In genomic region chr6:15245361-15246216, GRCh38 we compare ENCODE assay signal across 8 cellular contexts. TPM values are rescaled to one million over a fixed set of nuclear protein-coding genes. Genes with fewer than 3 reads are reported as not detected.
DNase-seq lines count a peak whose midpoint lies in the region; ATAC-seq and TF ChIP-seq lines count a peak whose summit lies in the region.

Gene JARID2, plus strand, starts transcription at chr6:15246069. Its CDS starts 471 bp downstream, at chr6:15246540.

- H3K4me3 Mint-ChIP-seq in endothelial cell (ENCODE audit: unreplicated experiment) = peak within 1 kb of the TSS; percentile 100

- DNase-seq in DMS 273 (lab: John Stamatoyannopoulos, UW; ENCODE audit: unreplicated experiment) = peak; percentile 99
- peak; percentile 89 for DNase-seq in HuH-7.5 (ENCODE audit: low spot score)
- peak; percentile 93 for DNase-seq in activated CD8-positive, alpha-beta memory T cell treated with anti-CD3 and anti-CD28 coated beads, Interleukin-2, amount 50 U/mL, for 48 hours
- peak; percentile 98 for DNase-seq in endothelial cell (ENCODE audit: low spot score)
- peak; percentile 97 for DNase-seq in midbrain (lab: John Stamatoyannopoulos, UW)
- DNase-seq in stimulated activated CD8-positive, alpha-beta memory T cell treated with anti-CD3 and anti-CD28 coated beads, Interleukin-15, amount 100 ng/mL, for 48 hours (ENCODE audit: low read depth in 2 of 2) = peak; percentile 91 to 93

- peak within 1 kb of the TSS; percentile 75 for H3K27ac ChIP-seq in OCI-LY3 (ENCODE audit: low read length)

- no peaks in the 10 kb centered on the region for H3K9me3 ChIP-seq in OCI-LY3 (ENCODE audit: insufficient read depth, low read length)

- H3K79me2 ChIP-seq in OCI-LY3 (ENCODE audit: low read length) = peaks cover 41% of the 10 kb centered on the region

- H4K20me1 ChIP-seq in OCI-LY3 (ENCODE audit: insufficient read depth, low read length) = peaks cover 18% of the 10 kb centered on the region

- H3K27me3 Mint-ChIP-seq in endothelial cell (ENCODE audit: unreplicated experiment) = peaks cover 9% of the 10 kb centered on the region

- peaks cover 20% of the 10 kb centered on the region for H3K4me1 ChIP-seq in OCI-LY3 (ENCODE audit: low read length)

- peak; percentile 47 for ATAC-seq in GM21526 (IDR thresholded peaks at IDR 0.05; ENCODE audit: low FRiP score, unreplicated experiment)

- H3K27ac Mint-ChIP-seq in endothelial cell (ENCODE audit: unreplicated experiment) = peak within 1 kb of the TSS; percentile 92

- H3K4me1 Mint-ChIP-seq in endothelial cell (ENCODE audit: unreplicated experiment) = peaks cover 49% of the 10 kb centered on the region

- no peaks in the 10 kb centered on the region for H3K36me3 ChIP-seq in OCI-LY3 (replicated peaks; ENCODE audit: low read depth, low read length)

- TF ChIP-seq CTCF in OCI-LY3 (IDR thresholded peaks at IDR 0.05; ENCODE audit: low read depth, low read length) (no peak), endothelial cell (IDR thresholded peaks at IDR 0.05; ENCODE audit: unreplicated experiment) (no peak)

- H3K9ac ChIP-seq in OCI-LY3 (ENCODE audit: low read length) = peak within 1 kb of the TSS; percentile 88

- H3K36me3 Mint-ChIP-seq in endothelial cell (ENCODE audit: low read depth, unreplicated experiment) = peaks cover 13% of the 10 kb centered on the region

- no peaks in the 10 kb centered on the region for H3K27me3 ChIP-seq in OCI-LY3 (ENCODE audit: low read depth, low read length)

- no peaks in the 10 kb centered on the region for H3K9me3 Mint-ChIP-seq in endothelial cell (ENCODE audit: unreplicated experiment)

- H3K4me2 ChIP-seq in OCI-LY3 (ENCODE audit: low read length) = peak within 1 kb of the TSS; percentile 87

- H2AFZ ChIP-seq in OCI-LY3 (ENCODE audit: low read depth, low read length) = peak within 1 kb of the TSS; percentile 81; the same call in 1 of the 2 replicates

- H3K4me3 ChIP-seq in OCI-LY3 (ENCODE audit: low read length) = peak within 1 kb of the TSS; percentile 94

RNA-seq across cellular contexts. Expression of gene JARID2, which starts in this region (rescaled TPM):
- total RNA-seq in endothelial cell (ENCODE audit: unreplicated experiment) = 66.1 TPM

Comparison
In these comparisons a context has a peak if more than half of its experiments do, and no peak if none do; other contexts are left out.
1. Peak in every context shown above with its lines: DNase-seq, ATAC-seq, H3K4me3 ChIP-seq and H3K27ac ChIP-seq.